2 cellular contexts compared by ENCODE assay signal in the genomic region with DNA sequence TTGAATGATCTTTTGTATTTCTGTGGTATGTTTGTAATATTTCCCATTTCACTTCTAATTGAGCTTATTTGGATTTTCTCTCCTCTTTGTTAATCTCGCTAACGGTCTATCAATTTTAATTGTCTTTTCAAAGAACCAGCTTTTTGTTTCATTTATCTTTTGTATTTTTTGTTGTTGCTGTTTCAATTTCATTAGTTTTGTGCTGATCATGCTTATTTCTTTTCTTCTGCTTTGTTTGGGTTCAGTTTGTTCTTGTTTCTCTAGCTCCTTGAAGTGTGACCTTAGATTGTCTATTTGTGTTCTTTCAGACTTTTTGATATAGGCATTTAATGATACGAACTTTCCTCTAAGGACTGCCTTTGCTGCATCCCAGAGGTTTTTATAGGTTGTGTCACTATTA.
TF ChIP-seq lines count a peak whose summit lies in the region.

No MANE protein-coding gene starts in this region.

TF ChIP-seq in HepG2, 621 proteins besides CTCF, POLR2A, EP300 and RAD21:
- TF ChIP-seq MAFF (IDR thresholded peaks at IDR 0.05; ENCODE audit: low read depth, low read length), result peak; percentile 29; the same call in 1 of the 2 replicates
- TF ChIP-seq MAZ (IDR thresholded peaks at IDR 0.05; ENCODE audit: borderline replicate concordance, low read depth, low read length), result no peak
- no peak for TF ChIP-seq MAZ (CRISPR knock-in tag; IDR thresholded peaks at IDR 0.05; ENCODE audit: low read depth)
- TF ChIP-seq TCF12 (IDR thresholded peaks at IDR 0.05), result no peak
- no peak for TF ChIP-seq TCF12 (CRISPR knock-in tag; IDR thresholded peaks at IDR 0.05)
- TF ChIP-seq MAFK (conservative IDR thresholded peaks at IDR 0.05 in 1 of 2, IDR thresholded peaks at IDR 0.05 in 1 of 2; ENCODE audit: low read length in 2 of 2), result peak in 1 of 2 experiments; percentile 61; a peak in 2 of 4 replicates

TF ChIP-seq in K562, 482 proteins besides CTCF, POLR2A, EP300 and RAD21:
- TF ChIP-seq STAG1 (CRISPR knock-in tag; IDR thresholded peaks at IDR 0.05; ENCODE audit: borderline replicate concordance), result no peak
- TF ChIP-seq HEY1 (CRISPR knock-in tag; IDR thresholded peaks at IDR 0.05; ENCODE audit: borderline replicate concordance), result no peak
- TF ChIP-seq C11orf30 (IDR thresholded peaks at IDR 0.05; ENCODE audit: low read depth), result peak; percentile 58; the same call in 1 of the 2 replicates
- TF ChIP-seq ETV6 (IDR thresholded peaks at IDR 0.05; ENCODE audit: borderline replicate concordance in 1 of 2, low read depth in 2 of 2, low read length in 1 of 2), result no peak
- TF ChIP-seq ETV6 (CRISPR knock-in tag; IDR thresholded peaks at IDR 0.05; ENCODE audit: borderline replicate concordance), result no peak
- TF ChIP-seq ARNT (IDR thresholded peaks at IDR 0.05), result no peak
- TF ChIP-seq CBX5 (IDR thresholded peaks at IDR 0.05; ENCODE audit: borderline replicate concordance, low read depth), result no peak
- no peak for TF ChIP-seq ZNF41 (CRISPR knock-in tag; conservative IDR thresholded peaks at IDR 0.05)
- peak; percentile 89 for TF ChIP-seq ZNF316 (IDR thresholded peaks at IDR 0.05)
